In the genomic region with DNA sequence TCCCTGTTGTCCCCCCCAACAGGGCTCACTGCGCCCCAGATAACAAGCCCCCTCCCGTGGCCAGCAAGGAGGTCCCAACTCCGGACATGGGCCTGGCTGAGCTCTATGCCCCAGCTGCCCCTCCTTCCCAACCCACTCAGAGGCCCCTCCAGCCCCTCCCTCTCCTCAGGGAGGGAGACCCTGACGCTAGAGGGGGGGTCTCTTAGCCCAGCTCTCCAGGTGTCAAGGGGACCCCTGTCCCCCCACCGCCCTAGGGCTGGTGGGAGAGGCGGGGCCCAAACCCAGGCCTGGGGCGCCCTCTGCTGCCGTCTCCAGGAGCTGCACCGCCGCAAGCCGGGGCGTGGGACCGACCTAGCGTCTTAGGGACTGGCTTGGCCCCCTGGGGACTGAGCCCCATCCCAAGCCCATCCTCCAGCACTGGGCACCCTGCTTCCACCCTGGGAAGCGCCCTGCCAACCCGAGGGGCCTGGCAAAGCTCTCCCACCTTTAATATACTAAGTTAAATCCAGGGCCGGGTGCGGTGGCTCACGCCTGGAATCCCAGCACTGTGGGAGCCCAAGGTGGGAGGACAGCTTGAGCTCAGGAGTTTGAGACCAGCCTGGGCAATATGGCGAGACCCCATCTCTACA, we compare ENCODE assay signal across 8 cellular contexts. TPM values are rescaled to one million over a fixed set of nuclear protein-coding genes. Genes with fewer than 3 reads are reported as not detected.
DNase-seq lines count a peak whose midpoint lies in the region; TF ChIP-seq lines count a peak whose summit lies in the region.

No MANE protein-coding gene starts in this region.

- H3K36me3 ChIP-seq in Peyer's patch: no peaks in the 10 kb centered on the region

- no peak overlapping the region for H3K4me3 ChIP-seq in Peyer's patch

- DNase-seq in NCI-H345 (lab: John Stamatoyannopoulos, UW) (peak; percentile 38), NCI-H345 treated with DMSO at 0.1 percent for 48 hours (lab: John Stamatoyannopoulos, UW; ENCODE audit: unreplicated experiment) (no peak), Peyer's patch (peak; percentile 52 to 76 (median 74)), activated gamma-delta T cell treated with Interleukin-2 at 50 U/mL for 16 hours (peak; percentile 71), cardiac septum (ENCODE audit: low spot score) (peak; percentile 88), pons (ENCODE audit: low spot score) (no peak), NCI-H446 treated with DMSO at 0.1 percent for 48 hours (lab: John Stamatoyannopoulos, UW) (no peak)
- peak; percentile 72 for DNase-seq in stimulated activated CD4-positive, alpha-beta T cell treated with anti-CD3 and anti-CD28 coated beads, Interleukin-12 subunit alpha, Interleukin-12 subunit beta, amount 100 ng/mL, for 4 hours

- intact Hi-C loops in cardiac septum (cut with DNase I): no loop called here

- no peaks in the 10 kb centered on the region for H3K9me3 ChIP-seq in Peyer's patch

- peaks cover 0 to 20% (median 11%) of the 10 kb centered on the region in 4 donors for H3K4me1 ChIP-seq in Peyer's patch

- H3K27me3 ChIP-seq in Peyer's patch: peaks cover 0 to 27% of the 10 kb centered on the region in 2 donors

- TF ChIP-seq CTCF in Peyer's patch (IDR thresholded peaks at IDR 0.05): peak; percentile 64 to 93 (median 86)

- TF ChIP-seq POLR2A in Peyer's patch (IDR thresholded peaks at IDR 0.05): no peak

- H3K27ac ChIP-seq in Peyer's patch: no peak overlapping the region

RNA-seq across cellular contexts. Expression of a gene that starts 1.4 kb away (rescaled TPM):
- total RNA-seq in Peyer's patch (not detected), cardiac septum (not detected)

RNA-seq across cellular contexts. Expression of a gene that starts 17.5 kb away (rescaled TPM):
- 10 to 100 TPM; 26.4 to 58.8 (median 40.5) TPM for total RNA-seq in Peyer's patch
- total RNA-seq in cardiac septum: 17.6 TPM

RNA-seq across cellular contexts. Expression of a gene that starts 19.3 kb away (rescaled TPM):
- total RNA-seq in Peyer's patch (100 to 1,000 TPM; 287 to 409 (median 366) TPM), cardiac septum (125 TPM)

RNA-seq across cellular contexts. Expression of a gene that starts 19.7 kb away (rescaled TPM):
- total RNA-seq in Peyer's patch (not detected), cardiac septum (not detected)

RNA-seq across cellular contexts. Expression of a gene that starts 24.8 kb away (rescaled TPM):
- total RNA-seq in Peyer's patch (10 to 100 TPM; 20.6 to 47.0 (median 22.6) TPM), cardiac septum (44.8 TPM)

Comparison
In these comparisons a context has a peak if more than half of its experiments do, and no peak if none do; other contexts are left out.
1. DNase-seq: peak in NCI-H345 (single experiment), Peyer's patch (3 of 3), activated gamma-delta T cell treated with Interleukin-2 at 50 U/mL for 16 hours (single experiment), cardiac septum (single experiment) and stimulated activated CD4-positive, alpha-beta T cell treated with anti-CD3 and anti-CD28 coated beads, Interleukin-12 subunit alpha, Interleukin-12 subunit beta, amount 100 ng/mL, for 4 hours (single experiment); none in NCI-H345 treated with DMSO at 0.1 percent for 48 hours (single experiment), pons (single experiment) and NCI-H446 treated with DMSO at 0.1 percent for 48 hours (single experiment).